ENCODE assay signal across 14 cellular contexts in genomic region chr1:169212088-169212487, GRCh38.
DNase-seq lines count a peak whose midpoint lies in the region; ATAC-seq, FAIRE-seq and TF ChIP-seq lines count a peak whose summit lies in the region.
"Had no signal": no experiment of that assay in that cellular context is flagged by ENCODE, and none has a peak within 500 bp of the region (broad histone marks: within the 10 kb centered on the region; RNA-seq: fewer than 3 reads in every experiment).

No MANE protein-coding gene starts in this region.

- BruUV-seq in K562 (replicated peaks; lab: Mats Ljungman, UMichigan): no TSS peak

- TF ChIP-seq EP300 in K562 (IDR thresholded peaks at IDR 0.05; ENCODE audit: low read length): no peak

- H3K36me3 ChIP-seq in K562 (ENCODE audit: control insufficient read depth, insufficient read depth, low read length): no peaks in the 10 kb centered on the region
- no peaks in the 10 kb centered on the region for H3K36me3 ChIP-seq in kidney (ENCODE audit: control insufficient read depth in 1 of 2, insufficient read depth in 2 of 2, low read length in 2 of 2)
- H3K36me3 ChIP-seq: HAP-1 had no signal

- H3K9me3 ChIP-seq in K562 (replicated peaks; ENCODE audit: control insufficient read depth, insufficient read depth, low read depth, low read length) (no peaks in the 10 kb centered on the region), kidney (ENCODE audit: control insufficient read depth in 1 of 2, low read length in 2 of 2) (no peaks in the 10 kb centered on the region)
- H3K9me3 ChIP-seq: A549, Caco-2, HAP-1 had no signal

- FAIRE-seq in RCC 7860 (lab: Jason Lieb, UNC) (peak; percentile 66), K562 (lab: Jason Lieb, UNC) (no peak), kidney (lab: Jason Lieb, UNC) (peak; percentile 89)
- FAIRE-seq: A549 had no signal

- intact Hi-C loops in K562 (cut with micrococcal nuclease): no loop called here
- intact Hi-C loops in kidney (cut with DNase I): no loop called here

- no peak for TF ChIP-seq POLR2A in K562 (conservative IDR thresholded peaks at IDR 0.05)

- TF ChIP-seq CTCF in K562 (IDR thresholded peaks at IDR 0.05 in 2 of 3, conservative IDR thresholded peaks at IDR 0.05 in 1 of 3; ENCODE audit: insufficient read depth in 2 of 3, low read depth in 1 of 3, low read length in 3 of 3) (no peak), kidney (IDR thresholded peaks at IDR 0.05; ENCODE audit: borderline replicate concordance, extremely low read depth, insufficient read depth) (no peak)

- no peak for TF ChIP-seq RAD21 in K562 (CRISPR knock-in tag; conservative IDR thresholded peaks at IDR 0.05 in 1 of 2, IDR thresholded peaks at IDR 0.05 in 1 of 2)

- ATAC-seq in K562 (no peak), GM18861 (IDR thresholded peaks at IDR 0.05; ENCODE audit: unreplicated experiment) (no peak)
- ATAC-seq: A549 had no signal

- no peaks in the 10 kb centered on the region for H3K27me3 ChIP-seq in K562 (ENCODE audit: control insufficient read depth in 2 of 2, insufficient read depth in 2 of 2, low read length in 2 of 2)

- H2AFZ ChIP-seq in K562 (ENCODE audit: low read depth, low read length): no peak overlapping the region
- H2AFZ ChIP-seq: GM23248 had no signal

- DNase-seq in RCC 7860 (ENCODE audit: low spot score): no peak
- DNase-seq in K562 (ENCODE audit: extremely low read depth in 1 of 4, low spot score in 3 of 4): no peak
- no peak for DNase-seq in kidney
- DNase-seq in HUDEP-2 (lab: John Stamatoyannopoulos, UW; ENCODE audit: unreplicated experiment in 76 of 76): no peak
- DNase-seq in SW480 (ENCODE audit: low spot score): no peak
- DNase-seq: AML-193; Caco-2; CD4-positive, alpha-beta T cell; GF-D8; GM23248 had no signal

- H3K9ac ChIP-seq in K562 (ENCODE audit: insufficient read depth in 1 of 2, low read depth in 2 of 2, low read length in 2 of 2) (no peak overlapping the region), kidney (ENCODE audit: low read length in 2 of 2) (no peak overlapping the region)
- H3K9ac ChIP-seq: GM23248 had no signal

- no peak overlapping the region for H3K4me3 ChIP-seq in K562
- no peak overlapping the region for H3K4me3 ChIP-seq in kidney (ENCODE audit: low read length in 2 of 2)
- H3K4me3 ChIP-seq: A549, GM23248, HAP-1 had no signal

- H3K79me2 ChIP-seq in K562 (ENCODE audit: control insufficient read depth, insufficient read depth, low read length): no peaks in the 10 kb centered on the region

- H3K4me1 ChIP-seq in K562 (replicated peaks in 1 of 2; ENCODE audit: control insufficient read depth in 2 of 2, insufficient read depth in 2 of 2, low read length in 2 of 2): no peaks in the 10 kb centered on the region
- no peaks in the 10 kb centered on the region for H3K4me1 ChIP-seq in kidney (ENCODE audit: control insufficient read depth in 1 of 2, insufficient read depth in 1 of 2, low read depth in 1 of 2, low read length in 2 of 2)
- H3K4me1 ChIP-seq: A549, Caco-2 had no signal

- CTCF ChIA-PET in K562 (lab: Yijun Ruan, JAX; ENCODE audit: low intra/inter-chr PET ratio): no interaction called here

- H3K9me1 ChIP-seq in K562 (ENCODE audit: control insufficient read depth, insufficient read depth, low read length): no peaks in the 10 kb centered on the region

- H3K4me2 ChIP-seq in K562 (ENCODE audit: insufficient read depth, low read length): no peak overlapping the region
- H3K4me2 ChIP-seq: A549 had no signal

- H4K20me1 ChIP-seq in K562 (replicated peaks; ENCODE audit: control insufficient read depth, insufficient read depth, low read length): no peaks in the 10 kb centered on the region

- POLR2A ChIA-PET in K562 (lab: Yijun Ruan, JAX): no interaction called here

- no peak overlapping the region for H3K27ac ChIP-seq in K562 (ENCODE audit: extremely low read depth, low read depth, low read length)
- no peak overlapping the region for H3K27ac ChIP-seq in kidney (ENCODE audit: low read depth in 2 of 2, low read length in 2 of 2)
- H3K27ac ChIP-seq: A549, C4-2B, GM23248 had no signal

- in situ Hi-C loops in K562 (cut with MboI): no loop called here

TF ChIP-seq in K562, 482 proteins besides CTCF, POLR2A, EP300 and RAD21:
- TF ChIP-seq ZZZ3 (IDR thresholded peaks at IDR 0.05): no peak
- no peak for TF ChIP-seq CHCHD3 (CRISPR knock-in tag; IDR thresholded peaks at IDR 0.05)
- TF ChIP-seq DACH1 (IDR thresholded peaks at IDR 0.05; ENCODE audit: partially characterized antibody): peak; percentile 53
